ENCODE assay signal across 8 cellular contexts in genomic region chr2:101150306-101151140, GRCh38. TPM values are rescaled to one million over a fixed set of nuclear protein-coding genes. Genes with fewer than 3 reads are reported as not detected.
DNase-seq lines count a peak whose midpoint lies in the region; ATAC-seq, FAIRE-seq and TF ChIP-seq lines count a peak whose summit lies in the region.

No MANE protein-coding gene starts in this region.

- no peak overlapping the region for H2BK120ac ChIP-seq in IMR-90 (ENCODE audit: low read depth, low read length)

- H4K20me1 ChIP-seq in IMR-90 (ENCODE audit: insufficient read depth, low read length) = peaks cover 7% of the 10 kb centered on the region; the same call in 1 of the 2 replicates

- dilution Hi-C loops in IMR-90 (cut with HindIII; ENCODE audit: low sequenced_read_pairs, unreplicated experiment) = no loop called here

- CTCF ChIA-PET in A549 (lab: Yijun Ruan, JAX) = interaction anchor here (0.6 to 7.5 kb wide), 20 partner anchors 11 to 139 kb away, joined by 3 to 136 read pairs (median 4); no protein-coding TSS in a partner anchor
- CTCF ChIA-PET in IMR-90 (lab: Yijun Ruan, JAX) = interaction anchor here (0.5 to 1.5 kb wide), 4 partner anchors 13 to 138 kb away, joined by 3 to 5 read pairs (median 4); no protein-coding TSS in a partner anchor

- peaks cover 7% of the 10 kb centered on the region; the same call in 1 of the 2 replicates for H3K27me3 ChIP-seq in IMR-90 (ENCODE audit: control insufficient read depth, insufficient read depth, low read length)
- peaks cover 40% of the 10 kb centered on the region for H3K27me3 ChIP-seq in neutrophil

- H3K18ac ChIP-seq in IMR-90 (ENCODE audit: low read depth, low read length) = no peak overlapping the region

- peak; percentile 21 to 59; a peak in 4 of 6 replicates for ATAC-seq in A549
- ATAC-seq in GM18505 (IDR thresholded peaks at IDR 0.05; ENCODE audit: unreplicated experiment) = peak; percentile 21
- ATAC-seq in IMR-90 (ENCODE audit: low read depth) = peak; percentile 2

- H3K36me3 ChIP-seq in IMR-90 (ENCODE audit: control insufficient read depth, insufficient read depth, low read length) (no peaks in the 10 kb centered on the region), neutrophil (no peaks in the 10 kb centered on the region)

- H3K4me3 ChIP-seq in A549 = peak overlapping the region; percentile 85
- peak overlapping the region; percentile 77 for H3K4me3 ChIP-seq in IMR-90 (ENCODE audit: insufficient read depth, low read depth, low read length)
- H3K4me3 ChIP-seq in neutrophil (ENCODE audit: low read depth in 1 of 2, low read length in 1 of 2) = peak overlapping the region; percentile 73 to 79

- peaks cover 50% of the 10 kb centered on the region for H3K4me1 ChIP-seq in A549
- H3K4me1 ChIP-seq in IMR-90 (ENCODE audit: control insufficient read depth, insufficient read depth, low read length) = peaks cover 7% of the 10 kb centered on the region
- H3K4me1 ChIP-seq in neutrophil (ENCODE audit: control insufficient read depth in 1 of 2, insufficient read depth in 1 of 2, low read depth in 1 of 2, low read length in 1 of 2) = peaks cover 34 to 52% of the 10 kb centered on the region in 2 experiments

- DNase-seq in A549 (ENCODE audit: low read depth in 1 of 2, low spot score in 1 of 2) = no peak
- DNase-seq in IMR-90 = no peak
- peak; percentile 58 for DNase-seq in activated CD8-positive, alpha-beta memory T cell treated with anti-CD3 and anti-CD28 coated beads, Interleukin-2, amount 50 U/mL, for 48 hours
- peak; percentile 36 to 38 for DNase-seq in frontal cortex (ENCODE audit: low spot score in 2 of 2)
- DNase-seq in SIG-M5 (lab: John Stamatoyannopoulos, UW) = no peak
- no peak for DNase-seq in cortex of kidney (lab: John Stamatoyannopoulos, UW)

- no peak overlapping the region for H2BK5ac ChIP-seq in IMR-90 (ENCODE audit: low read depth, low read length, poor library complexity, severe bottlenecking)

- no peak for FAIRE-seq in A549 (lab: Jason Lieb, UNC)
- no peak for FAIRE-seq in frontal cortex (lab: Jason Lieb, UNC)

- H2AK5ac ChIP-seq in IMR-90 (ENCODE audit: low read depth, low read length) = no peak overlapping the region

- H4K91ac ChIP-seq in IMR-90 (ENCODE audit: insufficient read depth, low read depth, low read length) = no peak overlapping the region

- H3K14ac ChIP-seq in IMR-90 (replicated peaks; ENCODE audit: low read depth, low read length) = no peak overlapping the region

- TF ChIP-seq CTCF in A549 (IDR thresholded peaks at IDR 0.05) = no peak
- TF ChIP-seq CTCF in IMR-90 (conservative IDR thresholded peaks at IDR 0.05; ENCODE audit: low read depth, low read length) = no peak
- TF ChIP-seq CTCF in neutrophil (IDR thresholded peaks at IDR 0.05) = no peak

- peaks cover 14% of the 10 kb centered on the region for H3K9me1 ChIP-seq in IMR-90 (ENCODE audit: insufficient read depth, low read length)

- H2AFZ ChIP-seq in IMR-90 (replicated peaks; ENCODE audit: low read length, poor library complexity) = peak overlapping the region; percentile 90

- no peak for TF ChIP-seq POLR2A in A549 (IDR thresholded peaks at IDR 0.05; ENCODE audit: low read length)
- TF ChIP-seq POLR2A in GM18505 (IDR thresholded peaks at IDR 0.05; ENCODE audit: borderline replicate concordance, extremely low read depth, insufficient read depth, insufficient read length) = no peak
- TF ChIP-seq POLR2A in IMR-90 (IDR thresholded peaks at IDR 0.05; ENCODE audit: low read depth, low read length) = no peak

- BruUV-seq in IMR-90 (replicated peaks; lab: Mats Ljungman, UMichigan) = no TSS peak

- H4K5ac ChIP-seq in IMR-90 (ENCODE audit: low read depth, low read length) = no peak overlapping the region

- H3K9me3 ChIP-seq in A549 = no peaks in the 10 kb centered on the region
- H3K9me3 ChIP-seq in IMR-90 (ENCODE audit: control insufficient read depth, insufficient read depth, low read length) = no peaks in the 10 kb centered on the region
- no peaks in the 10 kb centered on the region for H3K9me3 ChIP-seq in neutrophil

- WGBS in A549 (ENCODE audit: missing lambda C conversion rate) = under 1% methylated on average over 14 of the region's 76 CpGs
- WGBS in IMR-90 (ENCODE audit: extremely low coverage in 2 of 2, insufficient read length in 1 of 2), 2 experiments = 0% methylated on average over 1 of the region's 76 CpGs; no CpG with 5 or more reads in 1 of the 2 experiments

- H2AK9ac ChIP-seq in IMR-90 (replicated peaks; ENCODE audit: low read depth, low read length, poor library complexity) = no peak overlapping the region

- intact Hi-C loops in IMR-90 (cut with micrococcal nuclease) = no loop called here

- in situ Hi-C loops in IMR-90 (cut with MboI; ENCODE audit: low sequenced_read_pairs) = no loop called here

- H4K8ac ChIP-seq in IMR-90 (ENCODE audit: low read depth in 2 of 2, low read length in 2 of 2) = no peak overlapping the region; a peak in 1 of 4 replicates

- peak overlapping the region; percentile 89 for H3K4me2 ChIP-seq in A549
- H3K4me2 ChIP-seq in IMR-90 (ENCODE audit: low read depth, low read length) = peak overlapping the region; percentile 78

- TF ChIP-seq RAD21 in A549 (conservative IDR thresholded peaks at IDR 0.05 in 1 of 2, IDR thresholded peaks at IDR 0.05 in 1 of 2) (no peak; a peak in 1 of 5 replicates), IMR-90 (IDR thresholded peaks at IDR 0.05; ENCODE audit: low read length) (no peak)

- no peak for TF ChIP-seq EP300 in A549 (IDR thresholded peaks at IDR 0.05)

- peaks cover 7 to 39% of the 10 kb centered on the region in 2 experiments; a peak in 3 of 4 replicates for H3K79me1 ChIP-seq in IMR-90 (ENCODE audit: low read depth in 1 of 2, low read length in 2 of 2)

- no peak overlapping the region for H3K56ac ChIP-seq in IMR-90 (ENCODE audit: extremely low read depth, insufficient read depth, low read length)

- POLR2A ChIA-PET in A549 (lab: Yijun Ruan, JAX) = interaction anchor here (0.8 to 5.0 kb wide), 12 partner anchors 10 to 148 kb away, joined by 3 to 26 read pairs (median 6); partner anchors contain the start of gene RPL31
- POLR2A ChIA-PET in IMR-90 (lab: Charles Lee; ENCODE audit: unreplicated experiment) = interaction anchor here (0.7 kb wide), 1 partner anchor 26 kb away, joined by 5 read pairs; no protein-coding TSS in a partner anchor

- peak overlapping the region; percentile 31; the same call in 1 of the 2 replicates for H3K9ac ChIP-seq in IMR-90 (ENCODE audit: low read depth, low read length)

- H2BK15ac ChIP-seq in IMR-90 (ENCODE audit: low read depth, low read length) = no peak overlapping the region

- no peak overlapping the region for H2BK20ac ChIP-seq in IMR-90 (ENCODE audit: low read depth, low read length)

- no peak overlapping the region for H3K4ac ChIP-seq in IMR-90 (ENCODE audit: low read depth, low read length)

- H3K23ac ChIP-seq in IMR-90 (ENCODE audit: low read depth, low read length) = peak overlapping the region; percentile 37; the same call in 1 of the 2 replicates

- peak overlapping the region; percentile 86 to 98 for H3K27ac ChIP-seq in A549
- H3K27ac ChIP-seq in IMR-90 (ENCODE audit: insufficient read depth, low read length) = no peak overlapping the region; the same call in 1 of the 2 replicates
- H3K27ac ChIP-seq in neutrophil = peak overlapping the region; percentile 59

TF ChIP-seq in A549, 52 proteins besides CTCF, POLR2A, EP300 and RAD21 (continues in another document):
- TF ChIP-seq JUNB (IDR thresholded peaks at IDR 0.05) (no peak), HMGXB4 (CRISPR knock-in tag; IDR thresholded peaks at IDR 0.05; ENCODE audit: borderline replicate concordance) (no peak), GATA3 (IDR thresholded peaks at IDR 0.05; ENCODE audit: borderline replicate concordance) (no peak)

TF ChIP-seq in IMR-90, 13 proteins besides CTCF, POLR2A, EP300 and RAD21:
- no peak for TF ChIP-seq BHLHE40 (IDR thresholded peaks at IDR 0.05; ENCODE audit: low read depth, low read length)
- TF ChIP-seq CEBPB (IDR thresholded peaks at IDR 0.05; ENCODE audit: low read depth, low read length) = no peak
- no peak for TF ChIP-seq FOS (IDR thresholded peaks at IDR 0.05; ENCODE audit: low read depth, low read length)
- TF ChIP-seq, protein P1, sequence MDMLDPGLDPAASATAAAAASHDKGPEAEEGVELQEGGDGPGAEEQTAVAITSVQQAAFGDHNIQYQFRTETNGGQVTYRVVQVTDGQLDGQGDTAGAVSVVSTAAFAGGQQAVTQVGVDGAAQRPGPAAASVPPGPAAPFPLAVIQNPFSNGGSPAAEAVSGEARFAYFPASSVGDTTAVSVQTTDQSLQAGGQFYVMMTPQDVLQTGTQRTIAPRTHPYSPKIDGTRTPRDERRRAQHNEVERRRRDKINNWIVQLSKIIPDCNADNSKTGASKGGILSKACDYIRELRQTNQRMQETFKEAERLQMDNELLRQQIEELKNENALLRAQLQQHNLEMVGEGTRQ (IDR thresholded peaks at IDR 0.05; ENCODE audit: low read depth, low read length) = no peak
- no peak; the same call in 1 of the 2 replicates for TF ChIP-seq MAZ (IDR thresholded peaks at IDR 0.05; ENCODE audit: borderline replicate concordance, low read depth, low read length)

RNA-seq across cellular contexts. Expression of gene TBC1D8, which starts 0.7 kb away (rescaled TPM):
- polyA plus RNA-seq in A549 (2011; rRNA removed) = 107 and 119 TPM in 2 replicates
- polyA plus RNA-seq in A549 (2012; cell fraction: cytosol; rRNA removed) = 46.3 and 54.9 TPM in 2 replicates
- polyA plus RNA-seq in A549 (2012; cell fraction: nucleus; rRNA removed) = 250 and 339 TPM in 2 replicates
- 30.0 to 40.3 TPM (median 35.3 TPM) in 3 replicates for polyA plus RNA-seq in A549 (2017; fragmentation: RNase III; extraction: RNeasy Plus Mini Kit Qiagen cat#74134 plus additional on column Dnase treatment)
- 132 and 139 TPM in 2 replicates for polyA minus RNA-seq in A549 (2011; rRNA and poly(A)+ RNA removed)
- total RNA-seq in IMR-90 (2012; rRNA removed) = 0.83 and 1.3 TPM in 2 replicates
- polyA plus RNA-seq in IMR-90 (2012; rRNA removed) = 0.98 and 1.5 TPM in 2 replicates
- 0.22 and 0.66 TPM in 2 replicates for polyA plus RNA-seq in IMR-90 (2012; cell fraction: cytosol; rRNA removed)
- 4.4 and 6.5 TPM in 2 replicates for polyA plus RNA-seq in IMR-90 (2012; cell fraction: nucleus; rRNA removed; ENCODE audit: low replicate concordance)
- total RNA-seq in frontal cortex = 6.1 TPM

Comparison
In these comparisons a context has a peak if more than half of its experiments do, and no peak if none do; other contexts are left out.
1. DNase-seq: peak in activated CD8-positive, alpha-beta memory T cell treated with anti-CD3 and anti-CD28 coated beads, Interleukin-2, amount 50 U/mL, for 48 hours (single experiment) and frontal cortex (2 of 2); none in A549 (0 of 2), IMR-90 (single experiment), SIG-M5 (single experiment) and cortex of kidney (single experiment).
2. Peak in every context shown above with its lines, with median percentiles within 50 percentile points of each other: ATAC-seq and H3K4me3 ChIP-seq.